Comparison of ENCODE assay signal across 24 cellular contexts in the genomic region with DNA sequence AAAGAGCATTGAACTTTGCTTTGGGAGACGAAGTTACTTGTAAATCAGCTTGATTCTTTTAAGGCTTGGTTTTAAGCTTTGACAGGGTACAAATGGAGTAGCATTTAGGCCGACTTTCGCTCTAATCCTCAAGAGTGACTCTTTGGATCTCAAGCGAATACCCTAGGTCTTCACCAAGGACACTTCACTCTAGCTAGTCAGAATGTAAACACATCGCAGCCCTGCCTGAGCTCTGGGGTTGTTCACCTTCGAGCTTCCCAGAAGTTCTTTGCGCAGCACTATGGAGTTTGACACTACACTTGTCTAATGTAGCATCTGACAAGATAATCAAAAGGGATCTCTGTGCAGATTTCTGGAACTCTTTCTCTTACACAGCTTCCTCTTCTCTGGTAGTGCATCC. TPM values are rescaled to one million over a fixed set of nuclear protein-coding genes. Genes with fewer than 3 reads are reported as not detected.
"Had no signal": no experiment of that assay in that cellular context is flagged by ENCODE, and none has a peak within 500 bp of the region (broad histone marks: within the 10 kb centered on the region; RNA-seq: fewer than 3 reads in every experiment).

No MANE protein-coding gene starts in this region.

- H3K4me1 ChIP-seq: SJCRH30 had no signal

- H3K9me2 ChIP-seq: SK-N-SH had no signal

- H3K36me3 ChIP-seq: SJCRH30 had no signal

- H3K27ac ChIP-seq: SJCRH30 had no signal

- H3K9ac ChIP-seq: SK-N-SH had no signal

- H3K4me3 ChIP-seq: SJCRH30 had no signal

- H3K27me3 ChIP-seq: SJCRH30 had no signal

- H3K9me3 ChIP-seq: SJCRH30 had no signal

- DNase-seq: Karpas-422, KG1, MM.1S, NCI-H1092 treated with DMSO at 0.1 percent for 48 hours, NCI-H1436, NCI-H187, NCI-H2029, NCI-H2081 treated with DMSO at 0.1 percent for 48 hours, NCI-H2171, NCI-H226, NCI-H446, NCI-H510A, NCI-H524 treated with DMSO at 0.1 percent for 48 hours, NCI-H69, NCI-H774, PC-3, SHP77 treated with DMSO at 0.1 percent for 48 hours, SJCRH30, SK-N-SH had no signal

- H3K4me2 ChIP-seq: SK-N-SH had no signal

RNA-seq across cellular contexts. Expression of gene NRG4, which starts 22.3 kb away (rescaled TPM):
- total RNA-seq: HepG2, HT1080, IMR-90, Right ventricle myocardium inferior, RPMI7951 had no signal
- polyA plus RNA-seq: IMR-90, SK-N-SH had no signal
